ENCODE assay signal across 1 cellular context in genomic region chr6:109045423-109046012, GRCh38.
A peak's percentile ranks its signal among the peaks of the same experiment; 100 is the strongest.
TF ChIP-seq lines count a peak whose summit lies in the region.

No MANE protein-coding gene starts in this region.

TF ChIP-seq in K562, 482 proteins besides CTCF, POLR2A, EP300 and RAD21 (continued from another document and continues in another):
- TF ChIP-seq ZBTB11 (CRISPR knock-in tag; IDR thresholded peaks at IDR 0.05) = no peak
- TF ChIP-seq NFIC (IDR thresholded peaks at IDR 0.05) = peak; percentile 25; the same call in 1 of the 2 replicates
- TF ChIP-seq HMGN3 (IDR thresholded peaks at IDR 0.05; ENCODE audit: borderline replicate concordance, extremely low read depth, insufficient read length, low read depth, low read length) = no peak
- TF ChIP-seq PRDM10 (IDR thresholded peaks at IDR 0.05; ENCODE audit: partially characterized antibody) = no peak
- no peak for TF ChIP-seq NFE2L1 (tag; IDR thresholded peaks at IDR 0.05; ENCODE audit: borderline replicate concordance, low read depth)
- TF ChIP-seq ZNF224 (CRISPR knock-in tag; IDR thresholded peaks at IDR 0.05) = no peak
- no peak for TF ChIP-seq HNRNPL (IDR thresholded peaks at IDR 0.05; ENCODE audit: low read depth, low read length)
- no peak for TF ChIP-seq FOXA3 (CRISPR knock-in tag; conservative IDR thresholded peaks at IDR 0.05 in 1 of 2, IDR thresholded peaks at IDR 0.05 in 1 of 2)
- no peak for TF ChIP-seq ZNF431 (CRISPR knock-in tag; IDR thresholded peaks at IDR 0.05)
- TF ChIP-seq HDAC2 (IDR thresholded peaks at IDR 0.05) = peak; percentile 61; the same call in 1 of the 2 replicates
- TF ChIP-seq SMAD4 (CRISPR knock-in tag; conservative IDR thresholded peaks at IDR 0.05) = no peak
- TF ChIP-seq CBX3 (IDR thresholded peaks at IDR 0.05; ENCODE audit: borderline replicate concordance in 1 of 2, low read length in 2 of 2) = no peak
- no peak for TF ChIP-seq TCF7 (IDR thresholded peaks at IDR 0.05; ENCODE audit: borderline replicate concordance)
- TF ChIP-seq ARNT (IDR thresholded peaks at IDR 0.05) = no peak
- TF ChIP-seq ZNF274 (IDR thresholded peaks at IDR 0.05; ENCODE audit: borderline replicate concordance, low read depth, low read length) = no peak
- TF ChIP-seq RBM14 (IDR thresholded peaks at IDR 0.05; ENCODE audit: borderline replicate concordance, insufficient read depth, low read depth, low read length) = no peak
- TF ChIP-seq, protein P1, sequence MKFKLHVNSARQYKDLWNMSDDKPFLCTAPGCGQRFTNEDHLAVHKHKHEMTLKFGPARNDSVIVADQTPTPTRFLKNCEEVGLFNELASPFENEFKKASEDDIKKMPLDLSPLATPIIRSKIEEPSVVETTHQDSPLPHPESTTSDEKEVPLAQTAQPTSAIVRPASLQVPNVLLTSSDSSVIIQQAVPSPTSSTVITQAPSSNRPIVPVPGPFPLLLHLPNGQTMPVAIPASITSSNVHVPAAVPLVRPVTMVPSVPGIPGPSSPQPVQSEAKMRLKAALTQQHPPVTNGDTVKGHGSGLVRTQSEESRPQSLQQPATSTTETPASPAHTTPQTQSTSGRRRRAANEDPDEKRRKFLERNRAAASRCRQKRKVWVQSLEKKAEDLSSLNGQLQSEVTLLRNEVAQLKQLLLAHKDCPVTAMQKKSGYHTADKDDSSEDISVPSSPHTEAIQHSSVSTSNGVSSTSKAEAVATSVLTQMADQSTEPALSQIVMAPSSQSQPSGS (CRISPR knock-in tag; IDR thresholded peaks at IDR 0.05) = no peak
- TF ChIP-seq, protein P2, sequence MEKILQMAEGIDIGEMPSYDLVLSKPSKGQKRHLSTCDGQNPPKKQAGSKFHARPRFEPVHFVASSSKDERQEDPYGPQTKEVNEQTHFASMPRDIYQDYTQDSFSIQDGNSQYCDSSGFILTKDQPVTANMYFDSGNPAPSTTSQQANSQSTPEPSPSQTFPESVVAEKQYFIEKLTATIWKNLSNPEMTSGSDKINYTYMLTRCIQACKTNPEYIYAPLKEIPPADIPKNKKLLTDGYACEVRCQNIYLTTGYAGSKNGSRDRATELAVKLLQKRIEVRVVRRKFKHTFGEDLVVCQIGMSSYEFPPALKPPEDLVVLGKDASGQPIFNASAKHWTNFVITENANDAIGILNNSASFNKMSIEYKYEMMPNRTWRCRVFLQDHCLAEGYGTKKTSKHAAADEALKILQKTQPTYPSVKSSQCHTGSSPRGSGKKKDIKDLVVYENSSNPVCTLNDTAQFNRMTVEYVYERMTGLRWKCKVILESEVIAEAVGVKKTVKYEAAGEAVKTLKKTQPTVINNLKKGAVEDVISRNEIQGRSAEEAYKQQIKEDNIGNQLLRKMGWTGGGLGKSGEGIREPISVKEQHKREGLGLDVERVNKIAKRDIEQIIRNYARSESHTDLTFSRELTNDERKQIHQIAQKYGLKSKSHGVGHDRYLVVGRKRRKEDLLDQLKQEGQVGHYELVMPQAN (IDR thresholded peaks at IDR 0.05; ENCODE audit: borderline replicate concordance) = no peak
- no peak for TF ChIP-seq STAT6 (CRISPR knock-in tag; IDR thresholded peaks at IDR 0.05)
- TF ChIP-seq SMARCA4 (IDR thresholded peaks at IDR 0.05) = peak; percentile 66; the same call in 1 of the 2 replicates
- no peak for TF ChIP-seq EHMT2 (IDR thresholded peaks at IDR 0.05)
- TF ChIP-seq GTF2F1 (IDR thresholded peaks at IDR 0.05; ENCODE audit: low read depth, low read length) = no peak
- TF ChIP-seq, protein P3, sequence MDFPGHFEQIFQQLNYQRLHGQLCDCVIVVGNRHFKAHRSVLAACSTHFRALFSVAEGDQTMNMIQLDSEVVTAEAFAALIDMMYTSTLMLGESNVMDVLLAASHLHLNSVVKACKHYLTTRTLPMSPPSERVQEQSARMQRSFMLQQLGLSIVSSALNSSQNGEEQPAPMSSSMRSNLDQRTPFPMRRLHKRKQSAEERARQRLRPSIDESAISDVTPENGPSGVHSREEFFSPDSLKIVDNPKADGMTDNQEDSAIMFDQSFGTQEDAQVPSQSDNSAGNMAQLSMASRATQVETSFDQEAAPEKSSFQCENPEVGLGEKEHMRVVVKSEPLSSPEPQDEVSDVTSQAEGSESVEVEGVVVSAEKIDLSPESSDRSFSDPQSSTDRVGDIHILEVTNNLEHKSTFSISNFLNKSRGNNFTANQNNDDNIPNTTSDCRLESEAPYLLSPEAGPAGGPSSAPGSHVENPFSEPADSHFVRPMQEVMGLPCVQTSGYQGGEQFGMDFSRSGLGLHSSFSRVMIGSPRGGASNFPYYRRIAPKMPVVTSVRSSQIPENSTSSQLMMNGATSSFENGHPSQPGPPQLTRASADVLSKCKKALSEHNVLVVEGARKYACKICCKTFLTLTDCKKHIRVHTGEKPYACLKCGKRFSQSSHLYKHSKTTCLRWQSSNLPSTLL (IDR thresholded peaks at IDR 0.05) = no peak
- TF ChIP-seq HNRNPK (IDR thresholded peaks at IDR 0.05; ENCODE audit: low read depth, low read length, poor library complexity, severe bottlenecking) = no peak
- no peak for TF ChIP-seq HBP1 (CRISPR knock-in tag; IDR thresholded peaks at IDR 0.05)
- TF ChIP-seq, protein P4, sequence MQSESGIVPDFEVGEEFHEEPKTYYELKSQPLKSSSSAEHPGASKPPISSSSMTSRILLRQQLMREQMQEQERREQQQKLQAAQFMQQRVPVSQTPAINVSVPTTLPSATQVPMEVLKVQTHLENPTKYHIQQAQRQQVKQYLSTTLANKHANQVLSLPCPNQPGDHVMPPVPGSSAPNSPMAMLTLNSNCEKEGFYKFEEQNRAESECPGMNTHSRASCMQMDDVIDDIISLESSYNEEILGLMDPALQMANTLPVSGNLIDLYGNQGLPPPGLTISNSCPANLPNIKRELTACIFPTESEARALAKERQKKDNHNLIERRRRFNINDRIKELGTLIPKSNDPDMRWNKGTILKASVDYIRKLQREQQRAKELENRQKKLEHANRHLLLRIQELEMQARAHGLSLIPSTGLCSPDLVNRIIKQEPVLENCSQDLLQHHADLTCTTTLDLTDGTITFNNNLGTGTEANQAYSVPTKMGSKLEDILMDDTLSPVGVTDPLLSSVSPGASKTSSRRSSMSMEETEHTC (IDR thresholded peaks at IDR 0.05) = no peak
- no peak for TF ChIP-seq HMG20A (CRISPR knock-in tag; conservative IDR thresholded peaks at IDR 0.05)
- TF ChIP-seq ZKSCAN1 (IDR thresholded peaks at IDR 0.05; ENCODE audit: low read depth, low read length) = peak; percentile 79
- TF ChIP-seq RBFOX2 (IDR thresholded peaks at IDR 0.05; ENCODE audit: low read depth, low read length) = no peak
- TF ChIP-seq POLR2AphosphoS5 (IDR thresholded peaks at IDR 0.05; ENCODE audit: control insufficient read depth, insufficient read depth, low read depth, low read length) = peak; percentile 57; the same call in 1 of the 2 replicates
- no peak for TF ChIP-seq TAF1 (IDR thresholded peaks at IDR 0.05; ENCODE audit: control insufficient read depth, extremely low read depth, insufficient read depth, low read length, severe bottlenecking)
- TF ChIP-seq ZBTB8A (IDR thresholded peaks at IDR 0.05; ENCODE audit: partially characterized antibody) = no peak
- TF ChIP-seq HNRNPUL1 (IDR thresholded peaks at IDR 0.05; ENCODE audit: low read length) = no peak
- TF ChIP-seq, protein P5, sequence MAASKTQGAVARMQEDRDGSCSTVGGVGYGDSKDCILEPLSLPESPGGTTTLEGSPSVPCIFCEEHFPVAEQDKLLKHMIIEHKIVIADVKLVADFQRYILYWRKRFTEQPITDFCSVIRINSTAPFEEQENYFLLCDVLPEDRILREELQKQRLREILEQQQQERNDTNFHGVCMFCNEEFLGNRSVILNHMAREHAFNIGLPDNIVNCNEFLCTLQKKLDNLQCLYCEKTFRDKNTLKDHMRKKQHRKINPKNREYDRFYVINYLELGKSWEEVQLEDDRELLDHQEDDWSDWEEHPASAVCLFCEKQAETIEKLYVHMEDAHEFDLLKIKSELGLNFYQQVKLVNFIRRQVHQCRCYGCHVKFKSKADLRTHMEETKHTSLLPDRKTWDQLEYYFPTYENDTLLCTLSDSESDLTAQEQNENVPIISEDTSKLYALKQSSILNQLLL (CRISPR knock-in tag; IDR thresholded peaks at IDR 0.05; ENCODE audit: borderline replicate concordance) = no peak
- TF ChIP-seq SPI1 (IDR thresholded peaks at IDR 0.05; ENCODE audit: borderline replicate concordance, low read depth, low read length) = no peak
- no peak for TF ChIP-seq ZNF140 (CRISPR knock-in tag; IDR thresholded peaks at IDR 0.05)
- TF ChIP-seq ATF7 (IDR thresholded peaks at IDR 0.05) = no peak
- TF ChIP-seq KLF10 (CRISPR knock-in tag; IDR thresholded peaks at IDR 0.05) = no peak
- no peak for TF ChIP-seq ZNF436 (CRISPR knock-in tag; IDR thresholded peaks at IDR 0.05)
- peak; percentile 71 to 75 for TF ChIP-seq KDM1A (IDR thresholded peaks at IDR 0.05)
- no peak for TF ChIP-seq ZNF384 (IDR thresholded peaks at IDR 0.05; ENCODE audit: low read depth, low read length)
- no peak for TF ChIP-seq KAT8 (IDR thresholded peaks at IDR 0.05; ENCODE audit: low read depth)
- no peak for TF ChIP-seq ERF (CRISPR knock-in tag; IDR thresholded peaks at IDR 0.05)
